8 cellular contexts compared by ENCODE assay signal in the genomic region with DNA sequence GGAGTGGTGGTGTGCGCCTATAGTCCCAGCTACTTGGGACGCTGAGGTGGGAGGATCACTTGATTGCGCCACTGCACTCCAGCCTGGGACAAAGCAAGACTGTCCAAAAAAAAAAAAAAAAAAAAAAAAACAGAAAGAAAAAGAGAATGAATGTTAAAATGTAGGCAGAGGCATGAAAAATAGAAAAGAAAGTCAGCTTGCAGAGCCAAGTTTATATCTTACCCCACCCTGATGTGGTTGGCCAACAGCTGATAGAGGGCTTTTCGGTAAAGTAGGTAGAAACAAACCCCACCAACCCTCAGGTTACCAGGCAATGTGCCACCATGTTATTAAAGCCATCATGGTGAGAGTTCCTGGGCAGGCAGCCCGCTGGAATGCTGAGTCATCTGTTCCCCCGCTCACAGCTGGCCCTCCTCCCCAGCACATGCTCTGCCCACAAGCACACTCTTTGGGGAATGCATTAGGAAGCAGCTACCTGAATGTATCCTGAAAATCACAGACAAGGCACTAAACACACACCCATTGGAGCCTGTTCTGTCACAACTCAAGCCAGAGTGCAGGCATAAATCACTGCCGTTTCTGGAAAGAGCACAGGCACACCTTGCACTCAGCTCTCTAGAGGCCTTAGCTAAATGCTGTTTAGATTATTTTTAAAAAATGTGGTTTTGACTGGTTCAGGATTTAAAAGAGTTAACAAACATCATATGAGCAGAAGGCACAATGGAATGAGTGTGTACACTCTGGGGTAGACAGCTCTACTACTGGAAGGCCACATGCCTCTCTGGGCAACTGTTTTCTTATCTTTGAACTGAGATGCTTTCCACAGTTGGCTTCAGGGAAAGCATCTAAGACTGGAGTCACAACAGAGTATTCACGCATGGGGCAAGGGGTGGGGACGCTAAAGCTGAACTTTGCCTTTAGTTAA.
DNase-seq lines count a peak whose midpoint lies in the region; ATAC-seq and TF ChIP-seq lines count a peak whose summit lies in the region.

No MANE protein-coding gene starts in this region.

- ATAC-seq in heart right ventricle, result peak; percentile 89 to 95 (median 94)
- ATAC-seq in HG02840 (IDR thresholded peaks at IDR 0.05; ENCODE audit: low FRiP score, unreplicated experiment), result no peak
- ATAC-seq in HG03280 (IDR thresholded peaks at IDR 0.05; ENCODE audit: unreplicated experiment), result no peak

- DNase-seq in G401 (ENCODE audit: low spot score), result peak; percentile 69
- peak; percentile 44 to 48 for DNase-seq in NCI-H187 (lab: John Stamatoyannopoulos, UW)
- DNase-seq in amygdala (lab: John Stamatoyannopoulos, UW), result peak; percentile 7 to 88 (median 62)
- DNase-seq in heart right ventricle, result peak; percentile 83 to 84
- peak; percentile 88 for DNase-seq in prostate gland (ENCODE audit: low spot score)
- DNase-seq in stimulated activated CD8-positive, alpha-beta memory T cell treated with anti-CD3 and anti-CD28 coated beads, Interleukin-4, amount 100 ng/mL, for 48 hours, result no peak

- peak overlapping the region; percentile 26 to 87 (median 78) for H3K27ac ChIP-seq in heart right ventricle
- H3K27ac ChIP-seq in prostate gland, result peak overlapping the region; percentile 13 to 45

- H3K27me3 ChIP-seq in heart right ventricle, result no peaks in the 10 kb centered on the region
- no peaks in the 10 kb centered on the region for H3K27me3 ChIP-seq in prostate gland (replicated peaks; ENCODE audit: insufficient read depth)

- H3K9me3 ChIP-seq in heart right ventricle, result no peaks in the 10 kb centered on the region
- H3K9me3 ChIP-seq in prostate gland, result no peaks in the 10 kb centered on the region

- intact Hi-C loops in heart right ventricle (cut with DNase I), result no loop called here
- intact Hi-C loops in prostate gland (cut with DNase I), result loop anchor here (2.0 kb wide), 1 partner anchor 15 kb away; no protein-coding TSS in a partner anchor

- H3K36me3 ChIP-seq in heart right ventricle, result no peaks in the 10 kb centered on the region
- H3K36me3 ChIP-seq in prostate gland, result no peaks in the 10 kb centered on the region

- in situ Hi-C loops in G401 (cut with HindIII; ENCODE audit: low sequenced_read_pairs), result no loop called here

- H3K4me3 ChIP-seq in heart right ventricle (no peak overlapping the region), prostate gland (no peak overlapping the region)

- WGBS in heart right ventricle, 2 donors, result 31 to 38% methylated on average over 9 of the region's 9 CpGs
- WGBS in prostate gland, result 34% methylated on average over 9 of the region's 9 CpGs

- TF ChIP-seq CTCF in heart right ventricle (IDR thresholded peaks at IDR 0.05) (no peak), prostate gland (IDR thresholded peaks at IDR 0.05) (no peak)

- no peak for TF ChIP-seq POLR2A in prostate gland (IDR thresholded peaks at IDR 0.05)

- peaks cover 0 to 55% (median 44%) of the 10 kb centered on the region in 9 donors for H3K4me1 ChIP-seq in heart right ventricle
- H3K4me1 ChIP-seq in prostate gland (replicated peaks), result peaks cover 3% of the 10 kb centered on the region

Comparison
In these comparisons a context has a peak if more than half of its experiments do, and no peak if none do; other contexts are left out.
1. ATAC-seq: peak in heart right ventricle (8 of 8); none in HG02840 (single experiment) and HG03280 (single experiment).